ENCODE assay signal across 10 cellular contexts in the genomic region with DNA sequence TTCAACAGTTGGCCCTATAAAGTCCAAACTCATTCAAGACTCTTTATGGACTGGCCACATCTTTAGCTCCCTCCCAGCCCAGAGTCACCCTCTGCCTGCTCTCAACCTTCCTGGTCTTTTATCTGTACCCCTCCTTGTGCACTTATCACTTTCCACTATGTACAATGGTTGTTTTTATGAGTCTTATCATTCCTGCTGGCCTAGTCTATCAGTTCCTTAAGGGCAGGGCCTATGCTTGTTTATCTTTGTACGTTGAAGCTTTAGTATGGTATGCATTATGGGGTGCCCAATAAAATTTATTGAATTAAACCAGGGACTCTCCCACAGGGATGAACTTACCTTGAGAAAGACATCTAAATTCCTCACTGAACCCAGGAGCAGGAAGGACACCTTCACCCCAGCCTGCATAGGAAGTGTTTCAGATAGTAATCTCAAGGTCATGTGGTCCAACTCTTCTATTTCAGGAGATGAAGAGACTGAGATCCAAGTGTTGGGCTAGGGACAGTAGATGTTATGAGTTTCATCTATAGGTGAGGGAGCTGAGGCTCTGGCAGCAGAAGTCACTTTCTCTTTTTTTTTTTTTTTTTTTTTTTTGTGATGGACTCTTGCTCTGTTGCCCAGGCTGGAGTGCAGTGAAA. TPM values are rescaled to one million over a fixed set of nuclear protein-coding genes. Genes with fewer than 3 reads are reported as not detected.
A peak's percentile ranks its signal among the peaks of the same experiment; 100 is the strongest.
DNase-seq lines count a peak whose midpoint lies in the region; ATAC-seq lines count a peak whose summit lies in the region.
"Had no signal": no experiment of that assay in that cellular context is flagged by ENCODE, and none has a peak within 500 bp of the region (broad histone marks: within the 10 kb centered on the region; RNA-seq: fewer than 3 reads in every experiment).

No MANE protein-coding gene starts in this region.

- peaks cover 86 to 91% (median 90%) of the 10 kb centered on the region in 3 donors for H3K4me1 Mint-ChIP-seq in CD8-positive, alpha-beta memory T cell
- peaks cover 82% of the 10 kb centered on the region for H3K4me1 Mint-ChIP-seq in activated naive CD8-positive, alpha-beta T cell treated with anti-CD3 and anti-CD28 coated beads, Interleukin-2, amount 50 U/mL, for 24 hours
- peaks cover 41 to 90% (median 86%) of the 10 kb centered on the region in 4 donors for H3K4me1 Mint-ChIP-seq in naive thymus-derived CD8-positive, alpha-beta T cell

- no peak for DNase-seq in CD8-positive, alpha-beta memory T cell
- peak; percentile 74 for DNase-seq in LoVo (ENCODE audit: low spot score)
- DNase-seq in activated naive CD8-positive, alpha-beta T cell treated with anti-CD3 and anti-CD28 coated beads, Interleukin-2, amount 50 U/mL, for 24 hours, result no peak
- no peak for DNase-seq in naive thymus-derived CD8-positive, alpha-beta T cell
- no peak for DNase-seq in NCI-H510A treated with DMSO at 0.1 percent for 48 hours (lab: John Stamatoyannopoulos, UW)
- DNase-seq in putamen (ENCODE audit: low spot score), result no peak
- no peak for DNase-seq in activated gamma-delta T cell (lab: John Stamatoyannopoulos, UW)
- DNase-seq: activated gamma-delta T cell treated with Interleukin-2 at 50 U/mL for 16 hours, SK-N-SH had no signal

- no peaks in the 10 kb centered on the region for H3K9me3 Mint-ChIP-seq in CD8-positive, alpha-beta memory T cell
- peaks cover 5% of the 10 kb centered on the region for H3K9me3 Mint-ChIP-seq in activated naive CD8-positive, alpha-beta T cell treated with anti-CD3 and anti-CD28 coated beads, Interleukin-2, amount 50 U/mL, for 24 hours
- H3K9me3 Mint-ChIP-seq in naive thymus-derived CD8-positive, alpha-beta T cell, result peaks cover 0 to 1% (median 0%) of the 10 kb centered on the region in 9 donors

- no peaks in the 10 kb centered on the region for H3K36me3 ChIP-seq in CD8-positive, alpha-beta memory T cell (ENCODE audit: insufficient read depth, low read length)

- H3K27me3 ChIP-seq in CD8-positive, alpha-beta memory T cell (ENCODE audit: insufficient read depth, low read length, poor library complexity, severe bottlenecking), result no peaks in the 10 kb centered on the region

- H3K4me3 ChIP-seq in CD8-positive, alpha-beta memory T cell (ENCODE audit: low read length), result no peak overlapping the region

- peaks cover 0 to 1% (median 0%) of the 10 kb centered on the region in 3 donors for H3K36me3 Mint-ChIP-seq in CD8-positive, alpha-beta memory T cell
- peaks cover 2% of the 10 kb centered on the region for H3K36me3 Mint-ChIP-seq in activated naive CD8-positive, alpha-beta T cell treated with anti-CD3 and anti-CD28 coated beads, Interleukin-2, amount 50 U/mL, for 24 hours (ENCODE audit: low read depth)
- no peaks in the 10 kb centered on the region for H3K36me3 Mint-ChIP-seq in naive thymus-derived CD8-positive, alpha-beta T cell

- CTCF ChIA-PET in CD8-positive, alpha-beta memory T cell (lab: Charles Lee), result interaction anchor here (0.6 to 3.8 kb wide), 11 partner anchors 8 to 112 kb away, joined by 3 to 22 read pairs (median 6); partner anchors contain the start of gene PDCD4

- POLR2A ChIA-PET in CD8-positive, alpha-beta memory T cell (lab: Charles Lee), result interaction anchor here (0.6 to 5.3 kb wide), 3 partner anchors 14 to 617 kb away, joined by 3 to 54 read pairs (median 7); partner anchors contain the start of gene PDCD4
- POLR2A ChIA-PET in naive thymus-derived CD8-positive, alpha-beta T cell (lab: Charles Lee), result interaction anchor here (0.6 to 6.8 kb wide), 9 partner anchors 7 to 55 kb away, joined by 3 to 87 read pairs (median 10); partner anchors contain the start of gene PDCD4

- peaks cover 90% of the 10 kb centered on the region for H3K4me1 ChIP-seq in CD8-positive, alpha-beta memory T cell (ENCODE audit: insufficient read depth, low read length)

- no peaks in the 10 kb centered on the region for H3K9me3 ChIP-seq in CD8-positive, alpha-beta memory T cell (ENCODE audit: low read length)
- H3K9me3 ChIP-seq: SK-N-SH had no signal

- H3K27ac ChIP-seq in CD8-positive, alpha-beta memory T cell (ENCODE audit: low read depth, low read length), result no peak overlapping the region

- H3K27ac Mint-ChIP-seq in CD8-positive, alpha-beta memory T cell, result peak overlapping the region; percentile 82 to 98 (median 90)
- H3K27ac Mint-ChIP-seq in activated naive CD8-positive, alpha-beta T cell treated with anti-CD3 and anti-CD28 coated beads, Interleukin-2, amount 50 U/mL, for 24 hours, result peak overlapping the region; percentile 61
- peak overlapping the region; percentile 49 to 100 (median 98) for H3K27ac Mint-ChIP-seq in naive thymus-derived CD8-positive, alpha-beta T cell

- ATAC-seq in activated naive CD8-positive, alpha-beta T cell treated with anti-CD3 and anti-CD28 coated beads, Interleukin-2, amount 50 U/mL, for 24 hours, result no peak
- ATAC-seq in naive thymus-derived CD8-positive, alpha-beta T cell, result no peak
- no peak for ATAC-seq in HG03521 (IDR thresholded peaks at IDR 0.05; ENCODE audit: unreplicated experiment)

- H3K27me3 Mint-ChIP-seq in CD8-positive, alpha-beta memory T cell, result no peaks in the 10 kb centered on the region
- no peaks in the 10 kb centered on the region for H3K27me3 Mint-ChIP-seq in activated naive CD8-positive, alpha-beta T cell treated with anti-CD3 and anti-CD28 coated beads, Interleukin-2, amount 50 U/mL, for 24 hours
- no peaks in the 10 kb centered on the region for H3K27me3 Mint-ChIP-seq in naive thymus-derived CD8-positive, alpha-beta T cell

- peak overlapping the region; percentile 15 to 79 (median 47) for H3K4me3 Mint-ChIP-seq in CD8-positive, alpha-beta memory T cell
- no peak overlapping the region for H3K4me3 Mint-ChIP-seq in activated naive CD8-positive, alpha-beta T cell treated with anti-CD3 and anti-CD28 coated beads, Interleukin-2, amount 50 U/mL, for 24 hours
- peak overlapping the region; percentile 12 to 78 (median 53) for H3K4me3 Mint-ChIP-seq in naive thymus-derived CD8-positive, alpha-beta T cell

RNA-seq across cellular contexts. Expression of gene PDCD4, which starts 13.3 kb away (rescaled TPM):
- 10 to 100 TPM; 88.4 to 96.1 TPM for total RNA-seq in CD8-positive, alpha-beta memory T cell
- polyA plus RNA-seq in CD8-positive, alpha-beta memory T cell, result 540 TPM
- 100 to 1,000 TPM; 361 to 367 TPM for total RNA-seq in naive thymus-derived CD8-positive, alpha-beta T cell
- 100 to 1,000 TPM; 318 to 385 (median 341) TPM for polyA plus RNA-seq in naive thymus-derived CD8-positive, alpha-beta T cell
